In the genomic region with DNA sequence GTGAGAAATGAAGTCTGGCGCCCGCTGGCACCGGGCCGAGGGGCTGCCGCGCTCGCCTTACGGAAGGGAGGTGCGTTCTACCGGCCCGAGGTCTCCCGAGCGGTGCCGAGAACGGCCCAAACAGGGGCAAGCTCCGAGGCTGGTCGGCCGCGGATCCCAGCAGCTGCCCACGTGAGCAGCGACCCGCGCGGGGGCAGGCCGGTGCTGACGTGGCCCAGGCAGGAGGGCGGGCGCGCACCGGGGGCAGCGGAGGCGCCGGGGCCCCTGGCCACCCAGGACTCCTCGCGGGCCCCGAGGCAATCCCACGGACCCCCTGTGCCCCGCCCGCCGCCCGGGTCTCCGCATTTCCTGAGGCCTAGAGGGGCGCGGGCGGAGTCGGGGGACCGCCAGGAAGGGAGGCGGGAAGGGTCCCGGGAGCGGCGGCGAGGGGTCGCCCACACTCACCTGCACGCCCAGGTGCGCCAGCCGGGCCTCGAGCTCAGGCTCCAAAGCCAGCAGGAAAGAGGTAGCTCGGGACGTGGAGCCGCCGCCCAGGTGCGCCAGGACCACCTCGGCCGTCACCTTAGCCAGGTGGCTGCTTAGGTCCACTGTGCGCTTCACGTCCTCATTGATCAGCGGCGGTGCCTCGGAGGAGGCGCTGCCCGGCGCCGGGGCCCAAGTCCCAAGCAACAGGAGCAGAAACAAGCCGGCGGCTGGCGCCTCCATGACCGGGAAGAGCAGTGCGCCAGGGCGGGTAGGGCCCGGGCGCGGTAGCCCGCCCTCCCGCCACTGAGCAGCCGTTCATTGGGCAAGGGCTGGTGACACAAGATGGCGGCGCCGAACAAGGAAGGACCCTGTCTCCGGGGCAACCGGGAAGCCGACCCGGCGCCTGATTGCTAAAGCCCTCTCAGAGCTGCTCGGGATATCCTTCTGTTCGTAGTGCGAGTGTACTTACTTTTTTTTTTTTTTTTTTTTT, we compare ENCODE assay signal across 1 cellular context.
TF ChIP-seq lines count a peak whose summit lies in the region.

A gene (minus strand): TSS at position 723 of the 955 bp plus-strand sequence. CDS start 18 bp downstream, at position 705.

TF ChIP-seq in HepG2, 621 proteins besides CTCF, POLR2A, EP300 and RAD21 (continued from another document and continues in another):
- TF ChIP-seq, protein P1, sequence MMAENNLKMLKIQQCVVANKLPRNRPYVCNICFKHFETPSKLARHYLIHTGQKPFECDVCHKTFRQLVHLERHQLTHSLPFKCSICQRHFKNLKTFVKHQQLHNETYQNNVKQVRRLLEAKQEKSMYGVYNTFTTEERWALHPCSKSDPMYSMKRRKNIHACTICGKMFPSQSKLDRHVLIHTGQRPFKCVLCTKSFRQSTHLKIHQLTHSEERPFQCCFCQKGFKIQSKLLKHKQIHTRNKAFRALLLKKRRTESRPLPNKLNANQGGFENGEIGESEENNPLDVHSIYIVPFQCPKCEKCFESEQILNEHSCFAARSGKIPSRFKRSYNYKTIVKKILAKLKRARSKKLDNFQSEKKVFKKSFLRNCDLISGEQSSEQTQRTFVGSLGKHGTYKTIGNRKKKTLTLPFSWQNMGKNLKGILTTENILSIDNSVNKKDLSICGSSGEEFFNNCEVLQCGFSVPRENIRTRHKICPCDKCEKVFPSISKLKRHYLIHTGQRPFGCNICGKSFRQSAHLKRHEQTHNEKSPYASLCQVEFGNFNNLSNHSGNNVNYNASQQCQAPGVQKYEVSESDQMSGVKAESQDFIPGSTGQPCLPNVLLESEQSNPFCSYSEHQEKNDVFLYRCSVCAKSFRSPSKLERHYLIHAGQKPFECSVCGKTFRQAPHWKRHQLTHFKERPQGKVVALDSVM (CRISPR knock-in tag; IDR thresholded peaks at IDR 0.05) = peak; percentile 51
- TF ChIP-seq ZBTB20 (CRISPR knock-in tag; IDR thresholded peaks at IDR 0.05; ENCODE audit: borderline replicate concordance, low read depth) = peak; percentile 39; the same call in 1 of the 2 replicates
- peak; percentile 77 for TF ChIP-seq ZNF883 (CRISPR knock-in tag; IDR thresholded peaks at IDR 0.05; ENCODE audit: not compliant biosample characterization)
- TF ChIP-seq BRD4 (CRISPR knock-in tag; IDR thresholded peaks at IDR 0.05) = peak; percentile 57; the same call in 1 of the 2 replicates
- peak; percentile 19; the same call in 1 of the 2 replicates for TF ChIP-seq RFX5 (IDR thresholded peaks at IDR 0.05; ENCODE audit: low read depth, low read length)
- peak; percentile 82 for TF ChIP-seq KMT2A (CRISPR knock-in tag; IDR thresholded peaks at IDR 0.05)
- TF ChIP-seq ZNF232 (CRISPR knock-in tag; IDR thresholded peaks at IDR 0.05; ENCODE audit: borderline replicate concordance) = peak; percentile 52; the same call in 1 of the 2 replicates
- peak; percentile 48; the same call in 1 of the 2 replicates for TF ChIP-seq ZNF724P (CRISPR knock-in tag; IDR thresholded peaks at IDR 0.05; ENCODE audit: borderline replicate concordance)
- 0 out of 2 replicates have a peak, but pooled peaks have one; percentile 24 for TF ChIP-seq SOX5 (CRISPR knock-in tag; IDR thresholded peaks at IDR 0.05; ENCODE audit: borderline replicate concordance)
- peak; percentile 77; the same call in 1 of the 2 replicates for TF ChIP-seq BORCS8-MEF2B (CRISPR knock-in tag; IDR thresholded peaks at IDR 0.05)
- 0 out of 2 replicates have a peak, but pooled peaks have one; percentile 40 for TF ChIP-seq ZSCAN30 (CRISPR knock-in tag; IDR thresholded peaks at IDR 0.05)
- TF ChIP-seq RORA (CRISPR knock-in tag; IDR thresholded peaks at IDR 0.05) = no peak
- TF ChIP-seq, protein P2, sequence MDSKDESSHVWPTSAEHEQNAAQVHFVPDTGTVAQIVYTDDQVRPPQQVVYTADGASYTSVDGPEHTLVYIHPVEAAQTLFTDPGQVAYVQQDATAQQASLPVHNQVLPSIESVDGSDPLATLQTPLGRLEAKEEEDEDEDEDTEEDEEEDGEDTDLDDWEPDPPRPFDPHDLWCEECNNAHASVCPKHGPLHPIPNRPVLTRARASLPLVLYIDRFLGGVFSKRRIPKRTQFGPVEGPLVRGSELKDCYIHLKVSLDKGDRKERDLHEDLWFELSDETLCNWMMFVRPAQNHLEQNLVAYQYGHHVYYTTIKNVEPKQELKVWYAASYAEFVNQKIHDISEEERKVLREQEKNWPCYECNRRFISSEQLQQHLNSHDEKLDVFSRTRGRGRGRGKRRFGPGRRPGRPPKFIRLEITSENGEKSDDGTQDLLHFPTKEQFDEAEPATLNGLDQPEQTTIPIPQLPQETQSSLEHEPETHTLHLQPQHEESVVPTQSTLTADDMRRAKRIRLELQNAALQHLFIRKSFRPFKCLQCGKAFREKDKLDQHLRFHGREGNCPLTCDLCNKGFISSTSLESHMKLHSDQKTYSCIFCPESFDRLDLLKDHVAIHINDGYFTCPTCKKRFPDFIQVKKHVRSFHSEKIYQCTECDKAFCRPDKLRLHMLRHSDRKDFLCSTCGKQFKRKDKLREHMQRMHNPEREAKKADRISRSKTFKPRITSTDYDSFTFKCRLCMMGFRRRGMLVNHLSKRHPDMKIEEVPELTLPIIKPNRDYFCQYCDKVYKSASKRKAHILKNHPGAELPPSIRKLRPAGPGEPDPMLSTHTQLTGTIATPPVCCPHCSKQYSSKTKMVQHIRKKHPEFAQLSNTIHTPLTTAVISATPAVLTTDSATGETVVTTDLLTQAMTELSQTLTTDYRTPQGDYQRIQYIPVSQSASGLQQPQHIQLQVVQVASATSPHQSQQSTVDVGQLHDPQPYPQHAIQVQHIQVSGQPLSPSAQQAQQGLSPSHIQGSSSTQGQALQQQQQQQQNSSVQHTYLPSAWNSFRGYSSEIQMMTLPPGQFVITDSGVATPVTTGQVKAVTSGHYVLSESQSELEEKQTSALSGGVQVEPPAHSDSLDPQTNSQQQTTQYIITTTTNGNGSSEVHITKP (CRISPR knock-in tag; IDR thresholded peaks at IDR 0.05; ENCODE audit: low read depth) = 0 out of 2 replicates have a peak, but pooled peaks have one; percentile 15
- TF ChIP-seq CEBPB (IDR thresholded peaks at IDR 0.05; ENCODE audit: borderline replicate concordance, low read depth, low read length) = peak; percentile 68; the same call in 1 of the 2 replicates
- TF ChIP-seq CBX5 (CRISPR knock-in tag; IDR thresholded peaks at IDR 0.05; ENCODE audit: borderline replicate concordance) = 0 out of 2 replicates have a peak, but pooled peaks have one; percentile 40
- TF ChIP-seq GATAD1 (CRISPR knock-in tag; IDR thresholded peaks at IDR 0.05) = peak; percentile 91
- TF ChIP-seq GFI1 (CRISPR knock-in tag; IDR thresholded peaks at IDR 0.05; ENCODE audit: borderline replicate concordance) = 0 out of 2 replicates have a peak, but pooled peaks have one; percentile 40
- peak; percentile 89 for TF ChIP-seq POLR2G (IDR thresholded peaks at IDR 0.05; ENCODE audit: low read depth, low read length)
- TF ChIP-seq ZNF550 (CRISPR knock-in tag; IDR thresholded peaks at IDR 0.05; ENCODE audit: borderline replicate concordance) = 0 out of 2 replicates have a peak, but pooled peaks have one; percentile 38
- peak; percentile 72 for TF ChIP-seq ELF1 (CRISPR knock-in tag; IDR thresholded peaks at IDR 0.05)
- 0 out of 2 replicates have a peak, but pooled peaks have one; percentile 34 for TF ChIP-seq ZNF136 (CRISPR knock-in tag; IDR thresholded peaks at IDR 0.05; ENCODE audit: low read depth)
- no peak for TF ChIP-seq ADNP (CRISPR knock-in tag; IDR thresholded peaks at IDR 0.05)
- TF ChIP-seq, protein P3, sequence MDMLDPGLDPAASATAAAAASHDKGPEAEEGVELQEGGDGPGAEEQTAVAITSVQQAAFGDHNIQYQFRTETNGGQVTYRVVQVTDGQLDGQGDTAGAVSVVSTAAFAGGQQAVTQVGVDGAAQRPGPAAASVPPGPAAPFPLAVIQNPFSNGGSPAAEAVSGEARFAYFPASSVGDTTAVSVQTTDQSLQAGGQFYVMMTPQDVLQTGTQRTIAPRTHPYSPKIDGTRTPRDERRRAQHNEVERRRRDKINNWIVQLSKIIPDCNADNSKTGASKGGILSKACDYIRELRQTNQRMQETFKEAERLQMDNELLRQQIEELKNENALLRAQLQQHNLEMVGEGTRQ (IDR thresholded peaks at IDR 0.05; ENCODE audit: low read depth, low read length) = peak; percentile 39; the same call in 1 of the 2 replicates
- TF ChIP-seq, protein P3 (CRISPR knock-in tag; IDR thresholded peaks at IDR 0.05; ENCODE audit: borderline replicate concordance) = no peak; the same call in 1 of the 2 replicates
- peak; percentile 14; the same call in 1 of the 2 replicates for TF ChIP-seq IRF2 (CRISPR knock-in tag; IDR thresholded peaks at IDR 0.05)
- peak; percentile 53; the same call in 1 of the 2 replicates for TF ChIP-seq ZNF264 (CRISPR knock-in tag; IDR thresholded peaks at IDR 0.05)
- no peak for TF ChIP-seq FOXJ3 (CRISPR knock-in tag; IDR thresholded peaks at IDR 0.05; ENCODE audit: borderline replicate concordance)
- TF ChIP-seq ZNF879 (CRISPR knock-in tag; IDR thresholded peaks at IDR 0.05) = 0 out of 2 replicates have a peak, but pooled peaks have one; percentile 34
- no peak for TF ChIP-seq ZBTB7A (CRISPR knock-in tag; IDR thresholded peaks at IDR 0.05)
- TF ChIP-seq ZNF430 (CRISPR knock-in tag; IDR thresholded peaks at IDR 0.05) = peak; percentile 60; the same call in 1 of the 2 replicates
- TF ChIP-seq TBP (CRISPR knock-in tag; IDR thresholded peaks at IDR 0.05) = no peak
- TF ChIP-seq KAT8 (CRISPR knock-in tag; IDR thresholded peaks at IDR 0.05) = peak; percentile 87
- no peak for TF ChIP-seq FOXO1 (CRISPR knock-in tag; IDR thresholded peaks at IDR 0.05)
- TF ChIP-seq, protein P4, sequence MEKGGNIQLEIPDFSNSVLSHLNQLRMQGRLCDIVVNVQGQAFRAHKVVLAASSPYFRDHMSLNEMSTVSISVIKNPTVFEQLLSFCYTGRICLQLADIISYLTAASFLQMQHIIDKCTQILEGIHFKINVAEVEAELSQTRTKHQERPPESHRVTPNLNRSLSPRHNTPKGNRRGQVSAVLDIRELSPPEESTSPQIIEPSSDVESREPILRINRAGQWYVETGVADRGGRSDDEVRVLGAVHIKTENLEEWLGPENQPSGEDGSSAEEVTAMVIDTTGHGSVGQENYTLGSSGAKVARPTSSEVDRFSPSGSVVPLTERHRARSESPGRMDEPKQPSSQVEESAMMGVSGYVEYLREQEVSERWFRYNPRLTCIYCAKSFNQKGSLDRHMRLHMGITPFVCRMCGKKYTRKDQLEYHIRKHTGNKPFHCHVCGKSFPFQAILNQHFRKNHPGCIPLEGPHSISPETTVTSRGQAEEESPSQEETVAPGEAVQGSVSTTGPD (CRISPR knock-in tag; IDR thresholded peaks at IDR 0.05) = 0 out of 2 replicates have a peak, but pooled peaks have one; percentile 32
- TF ChIP-seq, protein P5, sequence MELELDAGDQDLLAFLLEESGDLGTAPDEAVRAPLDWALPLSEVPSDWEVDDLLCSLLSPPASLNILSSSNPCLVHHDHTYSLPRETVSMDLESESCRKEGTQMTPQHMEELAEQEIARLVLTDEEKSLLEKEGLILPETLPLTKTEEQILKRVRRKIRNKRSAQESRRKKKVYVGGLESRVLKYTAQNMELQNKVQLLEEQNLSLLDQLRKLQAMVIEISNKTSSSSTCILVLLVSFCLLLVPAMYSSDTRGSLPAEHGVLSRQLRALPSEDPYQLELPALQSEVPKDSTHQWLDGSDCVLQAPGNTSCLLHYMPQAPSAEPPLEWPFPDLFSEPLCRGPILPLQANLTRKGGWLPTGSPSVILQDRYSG (CRISPR knock-in tag; IDR thresholded peaks at IDR 0.05) = peak; percentile 27; the same call in 1 of the 2 replicates
- TF ChIP-seq TOE1 (CRISPR knock-in tag; IDR thresholded peaks at IDR 0.05) = peak; percentile 65; the same call in 1 of the 2 replicates
- TF ChIP-seq, protein P6, sequence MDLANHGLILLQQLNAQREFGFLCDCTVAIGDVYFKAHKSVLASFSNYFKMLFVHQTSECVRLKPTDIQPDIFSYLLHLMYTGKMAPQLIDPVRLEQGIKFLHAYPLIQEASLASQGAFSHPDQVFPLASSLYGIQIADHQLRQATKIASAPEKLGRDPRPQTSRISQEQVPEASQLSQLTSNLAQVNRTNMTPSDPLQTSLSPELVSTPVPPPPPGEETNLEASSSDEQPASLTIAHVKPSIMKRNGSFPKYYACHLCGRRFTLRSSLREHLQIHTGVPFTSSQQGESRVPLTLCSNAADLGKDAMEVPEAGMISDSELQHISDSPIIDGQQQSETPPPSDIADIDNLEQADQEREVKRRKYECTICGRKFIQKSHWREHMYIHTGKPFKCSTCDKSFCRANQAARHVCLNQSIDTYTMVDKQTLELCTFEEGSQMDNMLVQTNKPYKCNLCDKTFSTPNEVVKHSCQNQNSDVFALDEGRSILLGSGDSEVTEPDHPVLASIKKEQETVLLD (CRISPR knock-in tag; IDR thresholded peaks at IDR 0.05; ENCODE audit: low read depth) = peak; percentile 34; the same call in 1 of the 2 replicates
- peak; percentile 29 for TF ChIP-seq ZNF781 (CRISPR knock-in tag; IDR thresholded peaks at IDR 0.05; ENCODE audit: borderline replicate concordance, not compliant biosample characterization)
- TF ChIP-seq ETV5 (CRISPR knock-in tag; IDR thresholded peaks at IDR 0.05; ENCODE audit: borderline replicate concordance) = no peak; the same call in none of the 2 replicates
- TF ChIP-seq, protein P7, sequence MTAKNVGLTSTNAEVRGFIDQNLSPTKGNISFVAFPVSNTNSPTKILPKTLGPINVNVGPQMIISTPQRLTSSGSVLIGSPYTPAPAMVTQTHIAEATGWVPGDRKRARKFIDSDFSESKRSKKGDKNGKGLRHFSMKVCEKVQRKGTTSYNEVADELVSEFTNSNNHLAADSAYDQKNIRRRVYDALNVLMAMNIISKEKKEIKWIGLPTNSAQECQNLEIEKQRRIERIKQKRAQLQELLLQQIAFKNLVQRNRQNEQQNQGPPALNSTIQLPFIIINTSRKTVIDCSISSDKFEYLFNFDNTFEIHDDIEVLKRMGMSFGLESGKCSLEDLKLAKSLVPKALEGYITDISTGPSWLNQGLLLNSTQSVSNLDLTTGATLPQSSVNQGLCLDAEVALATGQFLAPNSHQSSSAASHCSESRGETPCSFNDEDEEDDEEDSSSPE (CRISPR knock-in tag; IDR thresholded peaks at IDR 0.05) = peak; percentile 66
- TF ChIP-seq ZNF317 (CRISPR knock-in tag; IDR thresholded peaks at IDR 0.05) = peak; percentile 49; the same call in 1 of the 2 replicates
